11 cellular contexts compared by ENCODE assay signal in the genomic region with DNA sequence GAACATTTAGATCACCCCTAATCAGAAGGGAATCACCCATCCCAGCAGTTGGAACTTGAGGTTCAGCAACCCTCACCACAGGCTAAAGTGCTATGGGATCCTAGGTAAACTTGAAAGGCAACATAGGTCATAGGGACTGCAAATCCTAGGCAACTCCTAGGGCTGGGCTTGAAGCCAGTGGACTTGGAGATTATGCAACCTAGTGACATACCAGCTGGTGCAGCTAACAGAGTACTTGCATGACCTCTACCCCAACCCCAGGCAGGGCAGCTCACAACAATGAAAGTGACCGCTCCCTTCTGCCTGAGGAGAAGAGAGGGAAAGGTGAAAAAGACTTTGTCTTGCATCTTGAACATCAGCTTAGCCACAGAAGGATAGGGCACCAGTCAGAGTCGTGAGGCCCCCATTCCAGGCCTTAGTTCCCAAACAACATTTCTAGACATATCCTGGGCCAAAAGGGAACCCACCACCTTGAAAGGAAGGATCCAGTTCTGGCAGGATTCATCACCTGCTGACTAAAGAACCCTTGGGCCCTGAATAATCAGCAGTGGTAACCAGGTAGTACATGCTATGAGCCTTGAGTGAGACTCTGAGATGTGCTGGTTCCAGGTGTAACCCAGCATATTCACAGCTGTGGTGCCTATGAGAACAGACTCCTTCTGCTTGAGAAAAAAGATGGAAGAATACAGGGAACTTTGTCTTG. TPM values are rescaled to one million over a fixed set of nuclear protein-coding genes. Genes with fewer than 3 reads are reported as not detected.
DNase-seq lines count a peak whose midpoint lies in the region; ATAC-seq and TF ChIP-seq lines count a peak whose summit lies in the region.
"Had no signal": no experiment of that assay in that cellular context is flagged by ENCODE, and none has a peak within 500 bp of the region (broad histone marks: within the 10 kb centered on the region; RNA-seq: fewer than 3 reads in every experiment).

No MANE protein-coding gene starts in this region.

- TF ChIP-seq EP300 in upper lobe of left lung (IDR thresholded peaks at IDR 0.05) = no peak

- TF ChIP-seq CTCF in choroid plexus epithelial cell (conservative IDR thresholded peaks at IDR 0.05; ENCODE audit: low read depth, low read length) (no peak), upper lobe of left lung (IDR thresholded peaks at IDR 0.05) (no peak)

- 78 to 91% methylated on average over 2 of the region's 2 CpGs for whole genome bisulfite sequencing in upper lobe of left lung, 2 donors

- H3K4me1 Mint-ChIP-seq in activated CD4-positive, alpha-beta memory T cell treated with anti-CD3 and anti-CD28 coated beads for 36 hours (ENCODE audit: low read depth) = no peaks in the 10 kb centered on the region
- H3K4me1 Mint-ChIP-seq in T-cell = no peaks in the 10 kb centered on the region

- H3K4me3 ChIP-seq in choroid plexus epithelial cell (ENCODE audit: low read depth, low read length) (no peak overlapping the region), upper lobe of left lung (no peak overlapping the region)
- H3K4me3 ChIP-seq: spleen had no signal

- POLR2A ChIA-PET in activated CD4-positive, alpha-beta memory T cell treated with anti-CD3 and anti-CD28 coated beads for 36 hours (lab: Charles Lee) = no interaction called here
- POLR2A ChIA-PET in T-cell (lab: Charles Lee) = no interaction called here

- no peak for TF ChIP-seq POLR2A in upper lobe of left lung (IDR thresholded peaks at IDR 0.05)

- intact Hi-C loops in left colon (cut with DNase I, micrococcal nuclease) = no loop called here
- intact Hi-C loops in activated CD4-positive, alpha-beta memory T cell treated with anti-CD3 and anti-CD28 coated beads for 36 hours (cut with micrococcal nuclease) = no loop called here

- peaks cover 2% of the 10 kb centered on the region for H3K27me3 Mint-ChIP-seq in activated CD4-positive, alpha-beta memory T cell treated with anti-CD3 and anti-CD28 coated beads for 36 hours
- H3K27me3 Mint-ChIP-seq in T-cell = no peaks in the 10 kb centered on the region

- no peaks in the 10 kb centered on the region for H3K36me3 ChIP-seq in upper lobe of left lung
- H3K36me3 ChIP-seq: spleen had no signal

- H3K27ac Mint-ChIP-seq in activated CD4-positive, alpha-beta memory T cell treated with anti-CD3 and anti-CD28 coated beads for 36 hours = no peak overlapping the region
- H3K27ac Mint-ChIP-seq in T-cell = no peak overlapping the region

- H3K9me3 ChIP-seq in upper lobe of left lung = no peaks in the 10 kb centered on the region

- H3K4me1 ChIP-seq in upper lobe of left lung = no peaks in the 10 kb centered on the region
- H3K4me1 ChIP-seq: spleen had no signal

- no peaks in the 10 kb centered on the region for H3K27me3 ChIP-seq in upper lobe of left lung
- H3K27me3 ChIP-seq: spleen had no signal

- DNase-seq in NCI-H2196 (lab: John Stamatoyannopoulos, UW; ENCODE audit: unreplicated experiment) (peak; percentile 7), NCI-H2196 treated with DMSO at 0.1 percent for 48 hours (lab: John Stamatoyannopoulos, UW; ENCODE audit: unreplicated experiment) (no peak), choroid plexus epithelial cell (ENCODE audit: low read depth) (peak; percentile 85), left colon (peak; percentile 24 to 31), upper lobe of left lung (peak in 1 of 2 donors; percentile 44), T-cell (no peak), SW480 (ENCODE audit: low spot score) (no peak)
- no peak for DNase-seq in activated CD4-positive, alpha-beta memory T cell treated with anti-CD3 and anti-CD28 coated beads for 36 hours
- DNase-seq: DND-41, NCI-H187 treated with DMSO at 0.1 percent for 48 hours, spleen had no signal

- CTCF ChIA-PET in activated CD4-positive, alpha-beta memory T cell treated with anti-CD3 and anti-CD28 coated beads for 36 hours (lab: Charles Lee) = no interaction called here
- CTCF ChIA-PET in T-cell (lab: Charles Lee) = no interaction called here

- H3K36me3 Mint-ChIP-seq in activated CD4-positive, alpha-beta memory T cell treated with anti-CD3 and anti-CD28 coated beads for 36 hours = peaks cover 5% of the 10 kb centered on the region
- peaks cover 5% of the 10 kb centered on the region for H3K36me3 Mint-ChIP-seq in T-cell

- ATAC-seq in left colon (peak; percentile 81), upper lobe of left lung (ENCODE audit: low FRiP score in 2 of 2) (peak; percentile 40 to 79), T-cell (replicated peaks in 1 of 4) (no peak)

- no peak overlapping the region for H3K27ac ChIP-seq in upper lobe of left lung
- H3K27ac ChIP-seq: spleen had no signal

- H3K4me3 Mint-ChIP-seq in activated CD4-positive, alpha-beta memory T cell treated with anti-CD3 and anti-CD28 coated beads for 36 hours = no peak overlapping the region
- no peak overlapping the region for H3K4me3 Mint-ChIP-seq in T-cell

- no peaks in the 10 kb centered on the region for H3K9me3 Mint-ChIP-seq in activated CD4-positive, alpha-beta memory T cell treated with anti-CD3 and anti-CD28 coated beads for 36 hours
- peaks cover 4 to 17% (median 8%) of the 10 kb centered on the region in 3 donors for H3K9me3 Mint-ChIP-seq in T-cell

RNA-seq across cellular contexts. Expression of a gene that starts 37.6 kb away (rescaled TPM):
- 10 to 100 TPM; 10.7 to 16.8 TPM for total RNA-seq in left colon
- 100 to 1,000 TPM in 1 of 6 donors, 10 to 100 TPM in 5; 20.3 to 159 (median 44.3) TPM for total RNA-seq in upper lobe of left lung
- total RNA-seq in activated CD4-positive, alpha-beta memory T cell treated with anti-CD3 and anti-CD28 coated beads for 36 hours = under 1 TPM; 0.34 to 0.52 TPM
- total RNA-seq in T-cell = 1 to 10 TPM in 1 of 5 donors, under 1 TPM in 4; 0.28 to 1.2 (median 0.79) TPM

Comparison
In these comparisons a context has a peak if more than half of its experiments do, and no peak if none do; other contexts are left out.
1. DNase-seq: peak in NCI-H2196 (single experiment), choroid plexus epithelial cell (single experiment) and left colon (2 of 2); none in NCI-H2196 treated with DMSO at 0.1 percent for 48 hours (single experiment), activated CD4-positive, alpha-beta memory T cell treated with anti-CD3 and anti-CD28 coated beads for 36 hours (single experiment), T-cell (0 of 34) and SW480 (single experiment).
2. ATAC-seq: peak in left colon (single experiment) and upper lobe of left lung (2 of 2); none in T-cell (0 of 4).
3. RNA of a gene that starts 37.6 kb away (total RNA-seq): 20.3 to 159 TPM in upper lobe of left lung and 10.7 to 16.8 TPM in left colon; 0.28 to 1.2 TPM in T-cell and 0.34 to 0.52 TPM in activated CD4-positive, alpha-beta memory T cell treated with anti-CD3 and anti-CD28 coated beads for 36 hours; every median in the first group is over 4 times any median in the second.